Comparison of ENCODE assay signal across 15 cellular contexts in the genomic region with DNA sequence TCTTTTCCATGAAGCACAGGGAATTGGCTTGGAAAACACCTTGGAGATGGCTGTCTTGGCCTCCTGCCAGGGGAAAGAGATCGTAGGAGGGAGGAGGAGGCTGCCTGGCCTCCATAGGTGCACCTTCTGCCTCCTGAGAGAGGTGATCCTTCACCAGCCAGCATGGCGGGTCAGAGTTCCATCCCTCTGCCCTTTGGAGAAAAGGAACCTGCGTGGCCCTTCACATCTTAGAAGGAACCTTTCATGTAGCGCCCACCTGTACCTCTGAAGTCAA. TPM values are rescaled to one million over a fixed set of nuclear protein-coding genes. Genes with fewer than 3 reads are reported as not detected.
DNase-seq lines count a peak whose midpoint lies in the region; ATAC-seq lines count a peak whose summit lies in the region.
"Had no signal": no experiment of that assay in that cellular context is flagged by ENCODE, and none has a peak within 500 bp of the region (broad histone marks: within the 10 kb centered on the region; RNA-seq: fewer than 3 reads in every experiment).

No MANE protein-coding gene starts in this region.

- H2AFZ ChIP-seq in neuronal stem cell (ENCODE audit: low read length), result no peak overlapping the region

- no peak for ATAC-seq in GM18519 (IDR thresholded peaks at IDR 0.05; ENCODE audit: low FRiP score, unreplicated experiment)
- ATAC-seq: CD8-positive, alpha-beta T cell had no signal

- H3K27ac ChIP-seq in neuronal stem cell (replicated peaks; ENCODE audit: low read length), result no peak overlapping the region
- H3K27ac ChIP-seq: C4-2B, HL-60, Peyer's patch, SK-N-MC had no signal

- H3K18ac ChIP-seq in neuronal stem cell (ENCODE audit: low read length), result peak overlapping the region; percentile 58

- intact Hi-C loops in posterior vena cava (cut with DNase I), result loop anchor here (5.0 to 10.0 kb wide), 2 partner anchors 226 to 229 kb away; no protein-coding TSS in a partner anchor

- H2AK5ac ChIP-seq in neuronal stem cell (ENCODE audit: low read depth, low read length), result no peak overlapping the region

- H3K4me1 ChIP-seq in neuronal stem cell (ENCODE audit: control insufficient read depth in 2 of 2, insufficient read depth in 1 of 2, low read depth in 1 of 2, low read length in 2 of 2), result peaks cover 0 to 13% of the 10 kb centered on the region in 2 donors
- H3K4me1 ChIP-seq: Peyer's patch had no signal

- H4K8ac ChIP-seq in neuronal stem cell (ENCODE audit: low read depth, low read length), result no peak overlapping the region

- H3K79me1 ChIP-seq in neuronal stem cell (ENCODE audit: low read depth, low read length), result no peaks in the 10 kb centered on the region

- H3K4ac ChIP-seq in neuronal stem cell (ENCODE audit: low read length), result no peak overlapping the region

- no peak overlapping the region for H3K4me3 ChIP-seq in neuronal stem cell (ENCODE audit: low read length in 2 of 2)
- H3K4me3 ChIP-seq: Peyer's patch, SK-N-MC had no signal

- no peak overlapping the region for H2BK120ac ChIP-seq in neuronal stem cell (ENCODE audit: low read depth, low read length)

- no peak overlapping the region for H3K4me2 ChIP-seq in neuronal stem cell (ENCODE audit: insufficient read depth, low read length, poor library complexity, severe bottlenecking)

- no peak overlapping the region for H2BK12ac ChIP-seq in neuronal stem cell (ENCODE audit: low read length)

- peak; percentile 26 for DNase-seq in activated CD8-positive, alpha-beta memory T cell treated with anti-CD3 and anti-CD28 coated beads for 24 hours
- no peak for DNase-seq in activated CD8-positive, alpha-beta memory T cell treated with anti-CD3 and anti-CD28 coated beads, Interleukin-2, amount 50 U/mL, for 4 hours
- DNase-seq in NCI-H69 (lab: John Stamatoyannopoulos, UW) (peak; percentile 90), neuronal stem cell (ENCODE audit: low spot score) (no peak), posterior vena cava (ENCODE audit: low spot score) (no peak), NCI-H82 (lab: John Stamatoyannopoulos, UW) (no peak)

- H4K91ac ChIP-seq in neuronal stem cell (ENCODE audit: low read depth, low read length, poor library complexity), result no peak overlapping the region

- no peak overlapping the region for H3K14ac ChIP-seq in neuronal stem cell (ENCODE audit: low read length)

- H3K9ac ChIP-seq in neuronal stem cell (ENCODE audit: low read depth, low read length, poor library complexity), result no peak overlapping the region

- H3K23ac ChIP-seq in neuronal stem cell (ENCODE audit: low read depth, low read length, poor library complexity), result no peak overlapping the region

- WGBS in neuronal stem cell (ENCODE audit: extremely low coverage in 2 of 2, insufficient read length in 2 of 2, insufficient replicate concordance in 1 of 2), 2 donors, result no CpG with 5 or more reads among the region's 4 CpGs

- no peak overlapping the region for H2BK5ac ChIP-seq in neuronal stem cell (ENCODE audit: low read length)

- no peak overlapping the region for H2BK15ac ChIP-seq in neuronal stem cell (ENCODE audit: low read length)

- no peaks in the 10 kb centered on the region for H3K36me3 ChIP-seq in neuronal stem cell (replicated peaks in 1 of 2; ENCODE audit: control insufficient read depth in 2 of 2, insufficient read depth in 2 of 2, low read length in 2 of 2)
- H3K36me3 ChIP-seq: Peyer's patch had no signal

- H3K27me3 ChIP-seq in neuronal stem cell (ENCODE audit: control insufficient read depth in 3 of 3, insufficient read depth in 3 of 3, low read depth in 1 of 3, low read length in 3 of 3), result no peaks in the 10 kb centered on the region
- H3K27me3 ChIP-seq: Peyer's patch had no signal

- no peaks in the 10 kb centered on the region for H3K9me3 ChIP-seq in neuronal stem cell (replicated peaks in 1 of 2; ENCODE audit: control insufficient read depth in 2 of 2, insufficient read depth in 1 of 2, low read depth in 1 of 2, low read length in 2 of 2)
- H3K9me3 ChIP-seq: Peyer's patch had no signal

RNA-seq across cellular contexts. Expression of a gene that starts 58.2 kb away (rescaled TPM):
- polyA plus RNA-seq in neuronal stem cell (2013, experiment 1 of 2), result 0.29 TPM
- 0.29 TPM for polyA plus RNA-seq in neuronal stem cell (2013, experiment 2 of 2)
- under 1 TPM; 0.29 to 0.51 TPM for total RNA-seq in posterior vena cava
- total RNA-seq: CD8-positive, alpha-beta T cell; NCI-H460; Peyer's patch; T-helper 1 cell treated with Interleukin-12 subunit alpha and Interleukin-12 subunit beta and Interleukin-4 antibody, amounts not matched to agents 30 ng/mL and 1 ng/mL, for 36 hours had no signal
- polyA plus RNA-seq: IgD-negative memory B cell had no signal

Comparison
In these comparisons a context has a peak if more than half of its experiments do, and no peak if none do; other contexts are left out.
1. DNase-seq: peak in activated CD8-positive, alpha-beta memory T cell treated with anti-CD3 and anti-CD28 coated beads for 24 hours (single experiment) and NCI-H69 (single experiment); none in activated CD8-positive, alpha-beta memory T cell treated with anti-CD3 and anti-CD28 coated beads, Interleukin-2, amount 50 U/mL, for 4 hours (single experiment), neuronal stem cell (single experiment), posterior vena cava (single experiment) and NCI-H82 (single experiment).